Comparison of ENCODE assay signal across 13 cellular contexts in the genomic region with DNA sequence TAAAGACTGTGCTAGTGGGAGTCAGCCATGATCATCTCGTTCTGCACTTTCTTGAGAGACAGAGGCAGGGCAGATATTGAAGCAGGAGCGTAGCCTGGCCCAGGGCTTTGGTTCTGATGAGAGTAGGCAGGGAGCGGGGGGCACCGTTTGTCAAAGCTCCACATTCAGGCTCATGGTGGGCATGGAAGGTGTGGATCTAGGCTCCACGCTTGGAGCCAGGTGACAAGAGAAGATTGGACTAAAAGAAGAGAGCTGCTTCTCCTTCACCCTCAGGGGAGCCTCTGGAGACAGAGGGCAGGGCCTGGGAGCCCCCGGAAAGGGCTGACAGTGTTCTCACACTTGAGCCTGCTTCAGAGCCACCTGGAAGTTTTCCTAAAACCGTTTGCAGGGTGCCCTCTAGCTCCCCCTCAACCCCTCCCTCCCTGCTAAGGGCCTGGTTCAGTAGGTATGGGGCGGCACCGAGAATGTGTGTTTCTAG. TPM values are rescaled to one million over a fixed set of nuclear protein-coding genes. Genes with fewer than 3 reads are reported as not detected.
A peak's percentile ranks its signal among the peaks of the same experiment; 100 is the strongest.
DNase-seq lines count a peak whose midpoint lies in the region; ATAC-seq lines count a peak whose summit lies in the region.
"Had no signal": no experiment of that assay in that cellular context is flagged by ENCODE, and none has a peak within 500 bp of the region (broad histone marks: within the 10 kb centered on the region; RNA-seq: fewer than 3 reads in every experiment).

No MANE protein-coding gene starts in this region.

- H2BK15ac ChIP-seq in neuronal stem cell (ENCODE audit: low read length), result no peak overlapping the region

- H3K14ac ChIP-seq in neuronal stem cell (ENCODE audit: low read length), result no peak overlapping the region

- no peak overlapping the region for H2AFZ ChIP-seq in neuronal stem cell (ENCODE audit: low read length)

- H3K36me3 ChIP-seq in neuronal stem cell (replicated peaks in 1 of 2; ENCODE audit: control insufficient read depth in 2 of 2, insufficient read depth in 2 of 2, low read length in 2 of 2), result no peaks in the 10 kb centered on the region
- H3K36me3 ChIP-seq: BLaER1 treated with 17β-estradiol and CSF1 and Interleukin-3, amounts not matched to agents 10 nM and 100 nM had no signal

- H3K79me1 ChIP-seq in neuronal stem cell (ENCODE audit: low read depth, low read length), result no peaks in the 10 kb centered on the region

- no peak overlapping the region for H3K4me2 ChIP-seq in neuronal stem cell (ENCODE audit: insufficient read depth, low read length, poor library complexity, severe bottlenecking)
- H3K4me2 ChIP-seq: BLaER1 treated with 17β-estradiol and CSF1 and Interleukin-3, amounts not matched to agents 10 nM and 100 nM had no signal

- H4K91ac ChIP-seq in neuronal stem cell (ENCODE audit: low read depth, low read length, poor library complexity), result no peak overlapping the region

- DNase-seq in Right ventricle myocardium superior (peak; percentile 14), cardiac septum (ENCODE audit: low spot score) (no peak), iPS-NIHi11 (ENCODE audit: low spot score) (peak; percentile 7), neuronal stem cell (ENCODE audit: low spot score) (no peak), SKM-1 treated with dmso at 0.1 percent for 144 hours (lab: John Stamatoyannopoulos, UW; ENCODE audit: unreplicated experiment) (no peak), NCI-H128 (lab: John Stamatoyannopoulos, UW; ENCODE audit: unreplicated experiment) (no peak), SHP77 (lab: John Stamatoyannopoulos, UW) (no peak)
- DNase-seq: 8988T; CD4-positive, CD25-positive, alpha-beta regulatory T cell; DMS 273 treated with DMSO at 0.1 percent for 48 hours had no signal

- no peak overlapping the region for H3K4me3 ChIP-seq in neuronal stem cell (ENCODE audit: low read length in 2 of 2)
- H3K4me3 ChIP-seq: BLaER1 treated with 17β-estradiol and CSF1 and Interleukin-3, amounts not matched to agents 10 nM and 100 nM had no signal

- no peaks in the 10 kb centered on the region for H3K4me1 ChIP-seq in neuronal stem cell (ENCODE audit: control insufficient read depth in 2 of 2, insufficient read depth in 1 of 2, low read depth in 1 of 2, low read length in 2 of 2)
- H3K4me1 ChIP-seq: BLaER1 treated with 17β-estradiol and CSF1 and Interleukin-3, amounts not matched to agents 10 nM and 100 nM had no signal

- no peak overlapping the region for H4K8ac ChIP-seq in neuronal stem cell (ENCODE audit: low read depth, low read length)

- H3K18ac ChIP-seq in neuronal stem cell (ENCODE audit: low read length), result peak overlapping the region; percentile 42

- intact Hi-C loops in Right ventricle myocardium superior (cut with DNase I) (no loop called here), cardiac septum (cut with DNase I) (no loop called here)

- no peak overlapping the region for H3K4ac ChIP-seq in neuronal stem cell (ENCODE audit: low read length)

- no CpG with 5 or more reads among the region's 9 CpGs for WGBS in neuronal stem cell (ENCODE audit: extremely low coverage in 2 of 2, insufficient read length in 2 of 2, insufficient replicate concordance in 1 of 2), 2 donors

- H2BK5ac ChIP-seq in neuronal stem cell (ENCODE audit: low read length), result no peak overlapping the region

- peaks cover 0 to 4% of the 10 kb centered on the region in 2 donors for H3K9me3 ChIP-seq in neuronal stem cell (replicated peaks in 1 of 2; ENCODE audit: control insufficient read depth in 2 of 2, insufficient read depth in 1 of 2, low read depth in 1 of 2, low read length in 2 of 2)

- ATAC-seq in Right ventricle myocardium superior (ENCODE audit: poor library complexity), result no peak

- H3K27ac ChIP-seq in neuronal stem cell (replicated peaks; ENCODE audit: low read length), result no peak overlapping the region
- H3K27ac ChIP-seq: BLaER1 treated with 17β-estradiol and CSF1 and Interleukin-3, amounts not matched to agents 10 nM and 100 nM had no signal

- H3K27me3 ChIP-seq in neuronal stem cell (ENCODE audit: control insufficient read depth in 3 of 3, insufficient read depth in 3 of 3, low read depth in 1 of 3, low read length in 3 of 3), result no peaks in the 10 kb centered on the region

- H2AK5ac ChIP-seq in neuronal stem cell (ENCODE audit: low read depth, low read length), result no peak overlapping the region

- H3K9ac ChIP-seq in neuronal stem cell (ENCODE audit: low read depth, low read length, poor library complexity), result no peak overlapping the region
- H3K9ac ChIP-seq: BLaER1 treated with 17β-estradiol and CSF1 and Interleukin-3, amounts not matched to agents 10 nM and 100 nM had no signal

- H3K23ac ChIP-seq in neuronal stem cell (ENCODE audit: low read depth, low read length, poor library complexity), result no peak overlapping the region

- H2BK12ac ChIP-seq in neuronal stem cell (ENCODE audit: low read length), result no peak overlapping the region

- H2BK120ac ChIP-seq in neuronal stem cell (ENCODE audit: low read depth, low read length), result no peak overlapping the region

RNA-seq across cellular contexts. Expression of a gene that starts 24.7 kb away (rescaled TPM):
- total RNA-seq in Right ventricle myocardium superior (0.30 TPM), cardiac septum (not detected)
- polyA plus RNA-seq in neuronal stem cell (2013, experiment 1 of 2), result not detected
- polyA plus RNA-seq in neuronal stem cell (2013, experiment 2 of 2), result not detected
- total RNA-seq: CD4-positive, CD25-positive, alpha-beta regulatory T cell; Daoy; H4 had no signal
- polyA plus RNA-seq: CD4-positive, CD25-positive, alpha-beta regulatory T cell had no signal

Comparison
In these comparisons a context has a peak if more than half of its experiments do, and no peak if none do; other contexts are left out.
1. DNase-seq: peak in Right ventricle myocardium superior (single experiment) and iPS-NIHi11 (single experiment); none in cardiac septum (single experiment), neuronal stem cell (single experiment), SKM-1 treated with dmso at 0.1 percent for 144 hours (single experiment), NCI-H128 (single experiment) and SHP77 (0 of 2).